ENCODE assay signal across 8 cellular contexts in genomic region chr17:35795007-35795870, GRCh38. TPM values are rescaled to one million over a fixed set of nuclear protein-coding genes. Genes with fewer than 3 reads are reported as not detected.
DNase-seq lines count a peak whose midpoint lies in the region; ATAC-seq and TF ChIP-seq lines count a peak whose summit lies in the region.

Gene MMP28, minus strand, starts transcription at chr17:35795641. Its CDS starts 264 bp downstream, at chr17:35795377.

- no peak for TF ChIP-seq POLR2A in right lobe of liver (IDR thresholded peaks at IDR 0.05)

- no peaks in the 10 kb centered on the region for H3K4me1 Mint-ChIP-seq in stimulated activated effector memory CD8-positive, alpha-beta T cell treated with anti-CD3 and anti-CD28 coated beads, Interleukin-12 subunit alpha, Interleukin-12 subunit beta, amount 100 ng/mL, for 72 hours

- H3K27ac ChIP-seq in ACC112 (ENCODE audit: low read depth, low read length) (no peak within 1 kb of the TSS), WERI-Rb-1 (no peak within 1 kb of the TSS), right lobe of liver (no peak within 1 kb of the TSS)

- peak; percentile 39 to 54 (median 51) for ATAC-seq in right lobe of liver
- peak; percentile 82 for ATAC-seq in stimulated activated effector memory CD8-positive, alpha-beta T cell treated with anti-CD3 and anti-CD28 coated beads, Interleukin-12 subunit alpha, Interleukin-12 subunit beta, amount 100 ng/mL, for 72 hours

- POLR2A ChIA-PET in HEK293T (lab: Yijun Ruan, JAX), result interaction anchor here (1.4 to 10.1 kb wide), 2 partner anchors 14 to 217 kb away, joined by 4 to 109 read pairs; partner anchors contain the start of genes PEX12 and TAF15

- H3K36me3 Mint-ChIP-seq in stimulated activated effector memory CD8-positive, alpha-beta T cell treated with anti-CD3 and anti-CD28 coated beads, Interleukin-12 subunit alpha, Interleukin-12 subunit beta, amount 100 ng/mL, for 72 hours, result no peaks in the 10 kb centered on the region

- CTCF ChIA-PET in HEK293T (lab: Yijun Ruan, JAX), result interaction anchor here (0.7 to 0.9 kb wide), 3 partner anchors 14 to 31 kb away, joined by 3 to 5 read pairs (median 5); partner anchors contain the start of gene TAF15

- H3K36me3 ChIP-seq in ACC112 (ENCODE audit: insufficient read depth, low read length) (no peaks in the 10 kb centered on the region), WERI-Rb-1 (no peaks in the 10 kb centered on the region), right lobe of liver (no peaks in the 10 kb centered on the region)

- no CpG with 5 or more reads among the region's 89 CpGs for WGBS in right lobe of liver (ENCODE audit: insufficient coverage, low coverage, low lambda C conversion rate, missing lambda C conversion rate)

- H3K27me3 ChIP-seq in ACC112 (ENCODE audit: insufficient read depth, low read length) (peaks cover 59% of the 10 kb centered on the region), WERI-Rb-1 (ENCODE audit: insufficient read depth, low read depth, severe bottlenecking) (peaks cover 16% of the 10 kb centered on the region), right lobe of liver (peaks cover 6 to 14% of the 10 kb centered on the region in 2 donors)

- H3K9me3 ChIP-seq in WERI-Rb-1 (ENCODE audit: severe bottlenecking) (no peaks in the 10 kb centered on the region), right lobe of liver (no peaks in the 10 kb centered on the region)

- no peaks in the 10 kb centered on the region for H3K79me2 ChIP-seq in ACC112 (ENCODE audit: control insufficient read depth, insufficient read depth, low read length, unreplicated experiment)

- intact Hi-C loops in right lobe of liver (cut with DNase I), result no loop called here

- H2AFZ ChIP-seq in ACC112 (ENCODE audit: low read length, unreplicated experiment), result peak within 1 kb of the TSS; percentile 57

- TF ChIP-seq CTCF in WERI-Rb-1 (IDR thresholded peaks at IDR 0.05; ENCODE audit: low read depth, low read length) (no peak), choroid plexus epithelial cell (conservative IDR thresholded peaks at IDR 0.05; ENCODE audit: low read depth, low read length) (no peak), right lobe of liver (IDR thresholded peaks at IDR 0.05) (no peak)

- DNase-seq in HEK293T (ENCODE audit: extremely low spot score) (peak; percentile 33), WERI-Rb-1 (peak; percentile 51), choroid plexus epithelial cell (ENCODE audit: low read depth) (no peak), right lobe of liver (peak in 2 of 3 donors; percentile 32 to 43), RKO (ENCODE audit: low spot score) (no peak), dedifferentiated amniotic fluid mesenchymal stem cell (ENCODE audit: extremely low spot score) (no peak)
- DNase-seq in stimulated activated effector memory CD8-positive, alpha-beta T cell treated with anti-CD3 and anti-CD28 coated beads, Interleukin-12 subunit alpha, Interleukin-12 subunit beta, amount 100 ng/mL, for 72 hours (ENCODE audit: low spot score in 2 of 2), result peak; percentile 40 to 65

- H3K4me3 Mint-ChIP-seq in stimulated activated effector memory CD8-positive, alpha-beta T cell treated with anti-CD3 and anti-CD28 coated beads, Interleukin-12 subunit alpha, Interleukin-12 subunit beta, amount 100 ng/mL, for 72 hours, result peak within 1 kb of the TSS; percentile 68

- H3K27ac Mint-ChIP-seq in stimulated activated effector memory CD8-positive, alpha-beta T cell treated with anti-CD3 and anti-CD28 coated beads, Interleukin-12 subunit alpha, Interleukin-12 subunit beta, amount 100 ng/mL, for 72 hours, result no peak within 1 kb of the TSS

- H3K4me1 ChIP-seq in ACC112 (ENCODE audit: control insufficient read depth, insufficient read depth, low read length, unreplicated experiment) (peaks cover 8% of the 10 kb centered on the region), right lobe of liver (peaks cover 0 to 16% (median 3%) of the 10 kb centered on the region in 4 donors)

- peak within 1 kb of the TSS; percentile 78 for H3K4me3 ChIP-seq in ACC112 (ENCODE audit: low read depth, low read length)
- peak within 1 kb of the TSS; percentile 50 for H3K4me3 ChIP-seq in WERI-Rb-1 (ENCODE audit: low read depth, low read length)
- peak within 1 kb of the TSS; percentile 56 for H3K4me3 ChIP-seq in choroid plexus epithelial cell (ENCODE audit: low read depth, low read length)
- H3K4me3 ChIP-seq in right lobe of liver, result peak within 1 kb of the TSS; percentile 42 to 47 (median 45)

- H3K9me3 Mint-ChIP-seq in stimulated activated effector memory CD8-positive, alpha-beta T cell treated with anti-CD3 and anti-CD28 coated beads, Interleukin-12 subunit alpha, Interleukin-12 subunit beta, amount 100 ng/mL, for 72 hours, result no peaks in the 10 kb centered on the region

TF ChIP-seq in HEK293T, 16 proteins besides CTCF, POLR2A, EP300 and RAD21:
- no peak for TF ChIP-seq FOXK2 (IDR thresholded peaks at IDR 0.05)
TF ChIP-seq in HEK293T: peak in this region for 0.

RNA-seq across cellular contexts. Expression of gene MMP28, which starts in this region (rescaled TPM):
- under 1 TPM in 3 of 6 experiments, not detected in 3; 0.22 to 0.28 (median 0.25) TPM for total RNA-seq in right lobe of liver

Comparison
In these comparisons a context has a peak if more than half of its experiments do, and no peak if none do; other contexts are left out.
1. Peak in DNase-seq, ATAC-seq and H3K4me3 ChIP-seq in right lobe of liver; RNA of the gene not detected or under 1 TPM.
2. DNase-seq: peak in HEK293T (single experiment), WERI-Rb-1 (single experiment) and stimulated activated effector memory CD8-positive, alpha-beta T cell treated with anti-CD3 and anti-CD28 coated beads, Interleukin-12 subunit alpha, Interleukin-12 subunit beta, amount 100 ng/mL, for 72 hours (2 of 2); none in choroid plexus epithelial cell (single experiment), RKO (single experiment) and dedifferentiated amniotic fluid mesenchymal stem cell (single experiment).
3. Peak in every context shown above with its lines, with median percentiles within 50 percentile points of each other: H3K4me3 ChIP-seq.